35 cellular contexts compared by ENCODE assay signal in the genomic region with DNA sequence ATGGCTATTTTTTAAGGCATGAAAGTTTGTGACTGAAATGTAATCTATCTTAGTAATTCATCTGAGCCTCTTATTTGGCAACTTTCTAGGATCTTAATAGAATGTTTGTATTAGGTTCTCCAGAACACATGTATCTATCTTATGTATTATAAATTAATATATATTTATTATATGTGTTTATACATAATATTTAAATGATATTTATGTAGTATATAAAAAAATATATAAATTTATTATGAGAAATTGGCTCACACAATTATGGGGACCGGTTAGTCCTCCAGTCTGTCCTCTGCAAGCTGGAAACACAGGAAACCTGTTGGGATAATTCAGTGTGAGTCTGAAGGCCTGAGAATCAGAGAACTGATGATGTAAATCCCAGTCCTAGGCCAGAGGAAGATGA.
"Had no signal": no experiment of that assay in that cellular context is flagged by ENCODE, and none has a peak within 500 bp of the region (broad histone marks: within the 10 kb centered on the region; RNA-seq: fewer than 3 reads in every experiment).

No MANE protein-coding gene starts in this region.

- H3K4me3 ChIP-seq: MG63 had no signal

- H3K9me3 ChIP-seq: MG63 had no signal

- DNase-seq: Karpas-422, Kasumi-1, MG63, MM.1S, MV-4-11, NCI-H1048, NCI-H1092, NCI-H1092 treated with DMSO at 0.1 percent for 48 hours, NCI-H1105, NCI-H1105 treated with DMSO at 0.1 percent for 48 hours, NCI-H1417, NCI-H1417 treated with DMSO at 0.1 percent for 48 hours, NCI-H1436, NCI-H1436 treated with DMSO at 0.1 percent for 48 hours, NCI-H146, NCI-H1694, NCI-H1694 treated with DMSO at 0.1 percent for 48 hours, NCI-H187, NCI-H187 treated with DMSO at 0.1 percent for 48 hours, NCI-H1930, NCI-H2029, NCI-H2029 treated with DMSO at 0.1 percent for 48 hours, NCI-H2081 treated with DMSO at 0.1 percent for 48 hours, NCI-H2107, NCI-H2171, NCI-H2171 treated with DMSO at 0.1 percent for 48 hours, NCI-H2227 treated with DMSO at 0.1 percent for 48 hours, NCI-H226, NCI-H345, NCI-H446, NCI-H446 treated with DMSO at 0.1 percent for 48 hours, NCI-H510A, NCI-H510A treated with DMSO at 0.1 percent for 48 hours, NCI-H524, NCI-H524 treated with DMSO at 0.1 percent for 48 hours had no signal

- H3K36me3 ChIP-seq: MG63 had no signal
